In genomic region chr19:1016647-1017114, GRCh38 we compare ENCODE assay signal across 10 cellular contexts. TPM values are rescaled to one million over a fixed set of nuclear protein-coding genes. Genes with fewer than 3 reads are reported as not detected.
DNase-seq lines count a peak whose midpoint lies in the region; ATAC-seq and TF ChIP-seq lines count a peak whose summit lies in the region.
"Had no signal": no experiment of that assay in that cellular context is flagged by ENCODE, and none has a peak within 500 bp of the region (broad histone marks: within the 10 kb centered on the region; RNA-seq: fewer than 3 reads in every experiment).

No MANE protein-coding gene starts in this region.

- H3K27ac ChIP-seq in C4-2B (peak overlapping the region; percentile 93), endodermal cell (ENCODE audit: low read depth, low read length) (peak overlapping the region; percentile 38)

- H3K4me1 Mint-ChIP-seq in endodermal cell = peaks cover 7% of the 10 kb centered on the region
- peaks cover 24 to 26% of the 10 kb centered on the region in 2 donors for H3K4me1 Mint-ChIP-seq in natural killer cell treated with Interleukin-12 subunit alpha and Interleukin-12 subunit beta and Interleukin-15 and Interleukin-18, amount 100 ng/mL, for 72 hours (ENCODE audit: low read depth in 2 of 2)

- TF ChIP-seq CTCF in C4-2B (conservative IDR thresholded peaks at IDR 0.05) (no peak), Loucy (conservative IDR thresholded peaks at IDR 0.05; ENCODE audit: low read length) (no peak), endodermal cell (conservative IDR thresholded peaks at IDR 0.05) (no peak)

- H3K4me3 ChIP-seq in Loucy (ENCODE audit: low read length, poor library complexity, severe bottlenecking) = peak overlapping the region; percentile 99
- H3K4me3 ChIP-seq in endodermal cell (ENCODE audit: low read length) = no peak overlapping the region
- H3K4me3 ChIP-seq: MG63 had no signal

- H2AFZ ChIP-seq in Loucy (ENCODE audit: low read length) = no peak overlapping the region

- peaks cover 26% of the 10 kb centered on the region for H3K4me1 ChIP-seq in Loucy (ENCODE audit: insufficient read depth, low read length, poor library complexity, severe bottlenecking)
- H3K4me1 ChIP-seq in endodermal cell (ENCODE audit: control insufficient read depth, insufficient read depth, low read length) = peaks cover 13% of the 10 kb centered on the region

- H3K36me3 ChIP-seq in Loucy (ENCODE audit: insufficient read depth, low read length) (peaks cover 17% of the 10 kb centered on the region; the same call in 1 of the 2 replicates), endodermal cell (ENCODE audit: control insufficient read depth, insufficient read depth, low read length) (peaks cover 17% of the 10 kb centered on the region)

- H3K9me3 ChIP-seq in Loucy (ENCODE audit: insufficient read depth, low read depth, low read length) (no peaks in the 10 kb centered on the region), endodermal cell (ENCODE audit: control insufficient read depth, low read length) (no peaks in the 10 kb centered on the region)
- H3K9me3 ChIP-seq: MG63 had no signal

- H3K27me3 ChIP-seq in Loucy (ENCODE audit: insufficient read depth, low read length, poor library complexity, severe bottlenecking) (peaks cover 4% of the 10 kb centered on the region), endodermal cell (ENCODE audit: control insufficient read depth, insufficient read depth, low read length, poor library complexity, severe bottlenecking) (no peaks in the 10 kb centered on the region)
- H3K27me3 ChIP-seq: MG63 had no signal

- peaks cover 77% of the 10 kb centered on the region for H3K79me2 ChIP-seq in Loucy (ENCODE audit: insufficient read depth, low read length)

- H3K36me3 Mint-ChIP-seq in endodermal cell (ENCODE audit: low read depth) = no peaks in the 10 kb centered on the region
- no peaks in the 10 kb centered on the region for H3K36me3 Mint-ChIP-seq in natural killer cell treated with Interleukin-12 subunit alpha and Interleukin-12 subunit beta and Interleukin-15 and Interleukin-18, amount 100 ng/mL, for 72 hours

- peaks cover 75% of the 10 kb centered on the region for H4K20me1 ChIP-seq in Loucy (ENCODE audit: insufficient read depth, low read length, poor library complexity, severe bottlenecking)

- no peaks in the 10 kb centered on the region for H3K9me3 Mint-ChIP-seq in endodermal cell
- no peaks in the 10 kb centered on the region for H3K9me3 Mint-ChIP-seq in natural killer cell treated with Interleukin-12 subunit alpha and Interleukin-12 subunit beta and Interleukin-15 and Interleukin-18, amount 100 ng/mL, for 72 hours

- H3K9ac ChIP-seq in Loucy (ENCODE audit: low read depth, low read length, poor library complexity, severe bottlenecking) = peak overlapping the region; percentile 97
- no peak overlapping the region for H3K9ac ChIP-seq in endodermal cell (ENCODE audit: extremely low read depth, low read length, poor library complexity, severe bottlenecking)

- WGBS in endodermal cell (ENCODE audit: insufficient coverage in 1 of 2, insufficient read length in 1 of 2), 2 experiments = 69 to 85% methylated on average over 6 to 12 of the region's 12 CpGs

- peak overlapping the region; percentile 97 for H3K4me2 ChIP-seq in Loucy (ENCODE audit: low read depth, low read length, poor library complexity, severe bottlenecking)

- no peaks in the 10 kb centered on the region for H3K9me2 ChIP-seq in Loucy (replicated peaks; ENCODE audit: low read depth, low read length)

- H3K4me3 Mint-ChIP-seq in endodermal cell = no peak overlapping the region
- peak overlapping the region; percentile 31 for H3K4me3 Mint-ChIP-seq in natural killer cell treated with Interleukin-12 subunit alpha and Interleukin-12 subunit beta and Interleukin-15 and Interleukin-18, amount 100 ng/mL, for 72 hours

- peaks cover 2% of the 10 kb centered on the region; the same call in 1 of the 2 replicates for H3F3A ChIP-seq in Loucy (ENCODE audit: low read depth)

- no peak for ATAC-seq in natural killer cell treated with Interleukin-12 subunit alpha and Interleukin-12 subunit beta and Interleukin-15 and Interleukin-18, amount 100 ng/mL, for 72 hours
- no peak for ATAC-seq in GM21447 (IDR thresholded peaks at IDR 0.05; ENCODE audit: unreplicated experiment)

- H3K27me3 Mint-ChIP-seq in endodermal cell (ENCODE audit: insufficient read depth) = peaks cover 1% of the 10 kb centered on the region
- H3K27me3 Mint-ChIP-seq in natural killer cell treated with Interleukin-12 subunit alpha and Interleukin-12 subunit beta and Interleukin-15 and Interleukin-18, amount 100 ng/mL, for 72 hours = no peaks in the 10 kb centered on the region

- DNase-seq in endodermal cell = no peak
- DNase-seq in natural killer cell treated with Interleukin-12 subunit alpha and Interleukin-12 subunit beta and Interleukin-15 and Interleukin-18, amount 100 ng/mL, for 72 hours (ENCODE audit: low spot score) = no peak
- DNase-seq in NCI-H1048 (lab: John Stamatoyannopoulos, UW) = no peak
- no peak for DNase-seq in cerebellar nuclear complex (lab: John Stamatoyannopoulos, UW)
- DNase-seq in NCI-H524 treated with DMSO at 0.1 percent for 48 hours (lab: John Stamatoyannopoulos, UW) = no peak
- DNase-seq: MG63 had no signal

- H3K27ac Mint-ChIP-seq in endodermal cell = peak overlapping the region; percentile 72
- peak overlapping the region in 1 of 2 donors; percentile 64 for H3K27ac Mint-ChIP-seq in natural killer cell treated with Interleukin-12 subunit alpha and Interleukin-12 subunit beta and Interleukin-15 and Interleukin-18, amount 100 ng/mL, for 72 hours

RNA-seq across cellular contexts. Expression of gene TMEM259, which starts 4.2 kb away (rescaled TPM):
- 100 to 1,000 TPM; 157 to 176 TPM for total RNA-seq in endodermal cell
- polyA plus RNA-seq in endodermal cell (2013, experiment 1 of 2) = 146 TPM
- polyA plus RNA-seq in endodermal cell (2013, experiment 2 of 2) = 122 TPM
- total RNA-seq in natural killer cell treated with Interleukin-12 subunit alpha and Interleukin-12 subunit beta and Interleukin-15 and Interleukin-18, amount 100 ng/mL, for 72 hours = 100 to 1,000 TPM; 150 to 267 TPM

RNA-seq across cellular contexts. Expression of gene RNU6-2, which starts 4.6 kb away (rescaled TPM):
- total RNA-seq in endodermal cell = not detected
- polyA plus RNA-seq in endodermal cell (2013, experiment 1 of 2) = under 0.01 TPM
- polyA plus RNA-seq in endodermal cell (2013, experiment 2 of 2) = under 0.01 TPM
- not detected for total RNA-seq in natural killer cell treated with Interleukin-12 subunit alpha and Interleukin-12 subunit beta and Interleukin-15 and Interleukin-18, amount 100 ng/mL, for 72 hours
- total RNA-seq: right cardiac atrium had no signal
- polyA plus RNA-seq: right cardiac atrium had no signal

RNA-seq across cellular contexts. Expression of gene CNN2, which starts 9.7 kb away (rescaled TPM):
- 100 to 1,000 TPM; 426 to 469 TPM for total RNA-seq in endodermal cell
- 225 TPM for polyA plus RNA-seq in endodermal cell (2013, experiment 1 of 2)
- 200 TPM for polyA plus RNA-seq in endodermal cell (2013, experiment 2 of 2)
- 100 to 1,000 TPM; 119 to 141 TPM for total RNA-seq in natural killer cell treated with Interleukin-12 subunit alpha and Interleukin-12 subunit beta and Interleukin-15 and Interleukin-18, amount 100 ng/mL, for 72 hours

RNA-seq across cellular contexts. Expression of gene GRIN3B, which starts 16.5 kb away (rescaled TPM):
- total RNA-seq in endodermal cell = 1 to 10 TPM; 2.0 TPM
- 0.85 TPM for polyA plus RNA-seq in endodermal cell (2013, experiment 1 of 2)
- polyA plus RNA-seq in endodermal cell (2013, experiment 2 of 2) = 0.50 TPM
- total RNA-seq in natural killer cell treated with Interleukin-12 subunit alpha and Interleukin-12 subunit beta and Interleukin-15 and Interleukin-18, amount 100 ng/mL, for 72 hours = not detected
- polyA plus RNA-seq: right cardiac atrium had no signal

RNA-seq across cellular contexts. Expression of gene ABCA7, which starts 23.2 kb away (rescaled TPM):
- 10 to 100 TPM; 67.2 to 68.7 TPM for total RNA-seq in endodermal cell
- polyA plus RNA-seq in endodermal cell (2013, experiment 1 of 2) = 16.2 TPM
- 16.2 TPM for polyA plus RNA-seq in endodermal cell (2013, experiment 2 of 2)
- 10 to 100 TPM; 53.7 to 69.9 TPM for total RNA-seq in natural killer cell treated with Interleukin-12 subunit alpha and Interleukin-12 subunit beta and Interleukin-15 and Interleukin-18, amount 100 ng/mL, for 72 hours
